ENCODE assay signal across 8 cellular contexts in the genomic region with DNA sequence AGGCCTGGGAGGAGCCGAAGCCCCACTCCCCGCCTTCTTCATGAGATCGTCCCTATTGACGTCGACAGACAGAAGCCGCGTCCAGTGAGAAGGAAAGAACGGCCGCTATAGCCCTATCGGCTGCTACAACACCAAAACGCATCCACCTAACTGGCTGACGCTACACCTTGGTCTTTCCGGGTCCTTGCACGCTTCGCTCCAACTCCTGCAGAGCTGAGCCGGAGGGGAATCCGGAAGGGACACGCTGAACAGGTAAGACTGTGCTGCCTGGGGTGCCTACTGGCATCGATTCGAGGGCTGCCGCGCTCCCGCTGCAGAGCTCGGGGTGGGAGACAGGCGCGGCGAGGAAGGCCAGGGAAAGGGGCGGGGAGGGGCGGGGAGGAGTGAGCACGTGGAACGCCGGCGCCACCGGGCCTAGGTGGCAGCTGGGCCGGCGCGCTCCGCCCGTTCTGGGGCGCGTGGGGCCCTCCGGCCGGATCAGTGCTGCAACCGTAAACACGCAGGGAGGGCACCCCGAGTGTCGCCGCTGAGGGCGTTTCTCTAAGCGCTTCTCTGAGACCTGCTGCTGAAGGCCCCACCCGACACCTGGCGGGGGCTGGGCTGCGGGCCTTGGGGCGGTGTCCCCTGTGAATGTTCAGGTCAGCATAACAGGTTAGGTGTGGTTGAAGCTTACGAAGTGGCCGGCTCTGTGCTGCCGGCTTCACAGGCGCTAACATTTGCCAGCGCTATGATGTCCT. TPM values are rescaled to one million over a fixed set of nuclear protein-coding genes. Genes with fewer than 3 reads are reported as not detected.
DNase-seq lines count a peak whose midpoint lies in the region; ATAC-seq and TF ChIP-seq lines count a peak whose summit lies in the region.

A gene with protein sequence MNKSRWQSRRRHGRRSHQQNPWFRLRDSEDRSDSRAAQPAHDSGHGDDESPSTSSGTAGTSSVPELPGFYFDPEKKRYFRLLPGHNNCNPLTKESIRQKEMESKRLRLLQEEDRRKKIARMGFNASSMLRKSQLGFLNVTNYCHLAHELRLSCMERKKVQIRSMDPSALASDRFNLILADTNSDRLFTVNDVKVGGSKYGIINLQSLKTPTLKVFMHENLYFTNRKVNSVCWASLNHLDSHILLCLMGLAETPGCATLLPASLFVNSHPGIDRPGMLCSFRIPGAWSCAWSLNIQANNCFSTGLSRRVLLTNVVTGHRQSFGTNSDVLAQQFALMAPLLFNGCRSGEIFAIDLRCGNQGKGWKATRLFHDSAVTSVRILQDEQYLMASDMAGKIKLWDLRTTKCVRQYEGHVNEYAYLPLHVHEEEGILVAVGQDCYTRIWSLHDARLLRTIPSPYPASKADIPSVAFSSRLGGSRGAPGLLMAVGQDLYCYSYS (plus strand): TSS at position 173 of the 737 bp plus-strand sequence. CDS start 11,515 bp downstream, outside the sequence.

- peak; percentile 99 for DNase-seq in NCI-H748 (lab: John Stamatoyannopoulos, UW; ENCODE audit: unreplicated experiment)
- DNase-seq in activated CD4-positive, alpha-beta T cell treated with anti-CD3 and anti-CD28 coated beads, Interleukin-2, amount 10 ng/mL, durations not matched to agents 7 days and 5 days, result peak; percentile 97
- DNase-seq in dedifferentiated amniotic fluid mesenchymal stem cell (ENCODE audit: extremely low spot score), result peak; percentile 99
- peak; percentile 99 for DNase-seq in left kidney (ENCODE audit: low read depth, low spot score)
- DNase-seq in stimulated activated CD4-positive, alpha-beta T cell treated with anti-CD3 and anti-CD28 coated beads, Interleukin-2, amount 100 ng/mL, for 4 hours (ENCODE audit: low read depth), result peak; percentile 94

- H3K27me3 Mint-ChIP-seq in activated CD4-positive, alpha-beta T cell treated with anti-CD3 and anti-CD28 coated beads, Interleukin-2, amount 10 ng/mL, durations not matched to agents 7 days and 5 days, result peaks cover 12% of the 10 kb centered on the region

- ATAC-seq in GM19395 (IDR thresholded peaks at IDR 0.05; ENCODE audit: unreplicated experiment) (peak; percentile 99), HG03558 (IDR thresholded peaks at IDR 0.05; ENCODE audit: extremely low read depth, unreplicated experiment) (peak; percentile 89)

- TF ChIP-seq CTCF in C4-2B (conservative IDR thresholded peaks at IDR 0.05), result no peak

- H3K4me1 Mint-ChIP-seq in activated CD4-positive, alpha-beta T cell treated with anti-CD3 and anti-CD28 coated beads, Interleukin-2, amount 10 ng/mL, durations not matched to agents 7 days and 5 days, result peaks cover 13% of the 10 kb centered on the region

- H3K9me3 Mint-ChIP-seq in activated CD4-positive, alpha-beta T cell treated with anti-CD3 and anti-CD28 coated beads, Interleukin-2, amount 10 ng/mL, durations not matched to agents 7 days and 5 days, result no peaks in the 10 kb centered on the region

- CTCF ChIA-PET in activated CD4-positive, alpha-beta T cell treated with anti-CD3 and anti-CD28 coated beads, Interleukin-2, amount 10 ng/mL, durations not matched to agents 7 days and 5 days (lab: Charles Lee), result interaction anchor here (1.3 to 1.8 kb wide), 2 partner anchors 42 to 410 kb away, joined by 3 to 4 read pairs; no protein-coding TSS in a partner anchor

- peak within 1 kb of the TSS; percentile 97 for H3K4me3 Mint-ChIP-seq in activated CD4-positive, alpha-beta T cell treated with anti-CD3 and anti-CD28 coated beads, Interleukin-2, amount 10 ng/mL, durations not matched to agents 7 days and 5 days

- H3K36me3 Mint-ChIP-seq in activated CD4-positive, alpha-beta T cell treated with anti-CD3 and anti-CD28 coated beads, Interleukin-2, amount 10 ng/mL, durations not matched to agents 7 days and 5 days (ENCODE audit: low read depth), result peaks cover 1% of the 10 kb centered on the region

- H3K27ac Mint-ChIP-seq in activated CD4-positive, alpha-beta T cell treated with anti-CD3 and anti-CD28 coated beads, Interleukin-2, amount 10 ng/mL, durations not matched to agents 7 days and 5 days, result peak within 1 kb of the TSS; percentile 98

- H3K27ac ChIP-seq in C4-2B, result peak within 1 kb of the TSS; percentile 79

- POLR2A ChIA-PET in activated CD4-positive, alpha-beta T cell treated with anti-CD3 and anti-CD28 coated beads, Interleukin-2, amount 10 ng/mL, durations not matched to agents 7 days and 5 days (lab: Charles Lee), result no interaction called here

RNA-seq across cellular contexts. Expression of the gene that starts here (rescaled TPM):
- total RNA-seq in activated CD4-positive, alpha-beta T cell treated with anti-CD3 and anti-CD28 coated beads, Interleukin-2, amount 10 ng/mL, durations not matched to agents 7 days and 5 days, result 10 to 100 TPM; 15.9 to 21.3 TPM

Comparison
In these comparisons a context has a peak if more than half of its experiments do, and no peak if none do; other contexts are left out.
1. Peak in every context shown above with its lines: DNase-seq, ATAC-seq and H3K27ac ChIP-seq.